Comparison of ENCODE assay signal across 25 cellular contexts in genomic region chr7:92802398-92802797, GRCh38.
"Had no signal": no experiment of that assay in that cellular context is flagged by ENCODE, and none has a peak within 500 bp of the region (broad histone marks: within the 10 kb centered on the region; RNA-seq: fewer than 3 reads in every experiment).

No MANE protein-coding gene starts in this region.

- H3K27ac ChIP-seq: brain microvascular endothelial cell, cardiac muscle cell, Peyer's patch, RWPE1, SK-N-MC, WERI-Rb-1 had no signal

- H3K27ac Mint-ChIP-seq: activated CD4-positive, alpha-beta memory T cell treated with anti-CD3 and anti-CD28 coated beads, Interleukin-2, amount 10 ng/mL, durations not matched to agents 7 days and 5 days; activated CD4-positive, alpha-beta T cell treated with anti-CD3 and anti-CD28 coated beads for 36 hours; activated naive CD4-positive, alpha-beta T cell treated with anti-CD3 and anti-CD28 coated beads for 36 hours; activated T-helper 17 cell treated with anti-CD3 and anti-CD28 coated beads, Interleukin-2, amount 50 U/mL, for 72 hours; T-cell had no signal

- H3K4me3 Mint-ChIP-seq: activated CD4-positive, alpha-beta memory T cell treated with anti-CD3 and anti-CD28 coated beads, Interleukin-2, amount 10 ng/mL, durations not matched to agents 7 days and 5 days; activated CD4-positive, alpha-beta T cell treated with anti-CD3 and anti-CD28 coated beads for 36 hours; activated naive CD4-positive, alpha-beta T cell treated with anti-CD3 and anti-CD28 coated beads for 36 hours; activated naive CD8-positive, alpha-beta T cell; activated T-helper 17 cell treated with anti-CD3 and anti-CD28 coated beads, Interleukin-2, amount 50 U/mL, for 72 hours; T-cell had no signal

- DNase-seq: activated CD4-positive, alpha-beta memory T cell treated with anti-CD3 and anti-CD28 coated beads, Interleukin-2, amount 10 ng/mL, durations not matched to agents 7 days and 5 days; activated CD4-positive, alpha-beta T cell treated with anti-CD3 and anti-CD28 coated beads for 36 hours; activated CD4-positive, alpha-beta T cell treated with anti-CD3 and anti-CD28 coated beads, Interleukin-2, amount 50 U/mL, for 1 hour; activated gamma-delta T cell; activated naive CD4-positive, alpha-beta T cell treated with anti-CD3 and anti-CD28 coated beads for 36 hours; activated T-cell treated with anti-CD3 and anti-CD28 coated beads for 4 hours; activated T-cell treated with anti-CD3 and anti-CD28 coated beads, Interleukin-2, amount 50 U/mL, for 48 hours; amygdala; brain microvascular endothelial cell; Karpas-422; NCI-H1048; NCI-H1694; NCI-H2029; NCI-H2107; NCI-H524 treated with DMSO at 0.1 percent for 48 hours; NCI-H82; Peyer's patch; T-cell; T-helper 2 cell; WERI-Rb-1 had no signal

- H3K4me3 ChIP-seq: cardiac muscle cell, Peyer's patch, SK-N-MC had no signal

- H3K9me3 ChIP-seq: Peyer's patch had no signal

- H3K4me1 ChIP-seq: Peyer's patch had no signal

- H3K9me3 Mint-ChIP-seq: activated naive CD4-positive, alpha-beta T cell treated with anti-CD3 and anti-CD28 coated beads for 36 hours; activated T-helper 17 cell treated with anti-CD3 and anti-CD28 coated beads, Interleukin-2, amount 50 U/mL, for 72 hours; T-cell had no signal

- H3K36me3 ChIP-seq: cardiac muscle cell, Peyer's patch, WERI-Rb-1 had no signal

- H3K27me3 Mint-ChIP-seq: activated CD4-positive, alpha-beta memory T cell treated with anti-CD3 and anti-CD28 coated beads, Interleukin-2, amount 10 ng/mL, durations not matched to agents 7 days and 5 days; activated CD4-positive, alpha-beta T cell treated with anti-CD3 and anti-CD28 coated beads for 36 hours; activated naive CD8-positive, alpha-beta T cell; activated T-helper 17 cell treated with anti-CD3 and anti-CD28 coated beads, Interleukin-2, amount 50 U/mL, for 72 hours; T-cell had no signal

- H3K27me3 ChIP-seq: brain microvascular endothelial cell, cardiac muscle cell, Peyer's patch had no signal
